ENCODE assay signal across 8 cellular contexts in the genomic region with DNA sequence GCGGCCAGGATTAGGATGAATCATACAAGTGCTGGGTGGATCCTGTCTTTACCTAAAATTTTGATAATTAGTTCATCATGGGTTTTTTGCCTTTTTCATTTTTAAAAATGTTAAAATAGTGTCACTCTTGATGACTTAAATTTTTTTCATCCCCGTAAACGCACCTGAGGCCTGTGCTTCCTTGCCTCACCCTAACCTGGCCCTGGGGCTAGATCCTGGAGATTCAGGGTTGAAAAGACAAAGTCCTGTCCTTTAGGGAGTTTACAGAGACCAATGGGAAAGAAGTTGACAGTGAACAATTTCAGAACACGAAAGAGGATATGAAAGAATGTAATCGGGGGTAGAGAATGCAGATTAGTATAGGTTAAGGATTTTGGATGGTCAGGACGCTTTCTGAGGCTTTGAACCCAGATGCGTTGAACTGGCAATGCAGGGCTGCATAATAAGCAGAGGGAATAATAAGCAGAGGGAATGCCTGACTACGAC. TPM values are rescaled to one million over a fixed set of nuclear protein-coding genes. Genes with fewer than 3 reads are reported as not detected.
DNase-seq lines count a peak whose midpoint lies in the region; ATAC-seq and TF ChIP-seq lines count a peak whose summit lies in the region.

No MANE protein-coding gene starts in this region.

- peak overlapping the region; percentile 94; the same call in 1 of the 2 replicates for H3K9ac ChIP-seq in iPS-20b (ENCODE audit: low read depth, low read length)

- H3K4me1 ChIP-seq in iPS-20b (ENCODE audit: insufficient read depth, low read length) (peaks cover 6% of the 10 kb centered on the region; the same call in 1 of the 2 replicates), tibial artery (peaks cover 10 to 21% (median 18%) of the 10 kb centered on the region in 4 donors)

- peaks cover 20% of the 10 kb centered on the region for H3K36me3 Mint-ChIP-seq in WTC11

- H3K36me3 ChIP-seq in iPS-20b (ENCODE audit: insufficient read depth, low read depth, low read length) (peaks cover 29% of the 10 kb centered on the region), tibial artery (no peaks in the 10 kb centered on the region)

- no peaks in the 10 kb centered on the region for H3K27me3 ChIP-seq in iPS-20b (ENCODE audit: insufficient read depth, low read length)
- no peaks in the 10 kb centered on the region for H3K27me3 ChIP-seq in tibial artery

- TF ChIP-seq CTCF in WTC11 (IDR thresholded peaks at IDR 0.05): no peak
- no peak for TF ChIP-seq CTCF in tibial artery (IDR thresholded peaks at IDR 0.05)

- H3K9me3 ChIP-seq in iPS-20b (ENCODE audit: insufficient read depth, low read depth, low read length) (no peaks in the 10 kb centered on the region), tibial artery (no peaks in the 10 kb centered on the region)

- CTCF ChIA-PET in WTC11 (lab: Charles Lee): interaction anchor here (1.5 kb wide), 1 partner anchor 124 kb away, joined by 4 read pairs; no protein-coding TSS in a partner anchor

- intact Hi-C loops in tibial artery (cut with DNase I; ENCODE audit: low total_unique reads): no loop called here

- POLR2A ChIA-PET in WTC11 (lab: Charles Lee): no interaction called here

- peak overlapping the region; percentile 87 for H3K4me3 ChIP-seq in iPS-20b (ENCODE audit: low read length)
- peak overlapping the region; percentile 61 to 87 for H3K4me3 ChIP-seq in tibial artery

- H3K4me1 Mint-ChIP-seq in WTC11: peaks cover 29% of the 10 kb centered on the region

- H3K27ac Mint-ChIP-seq in WTC11: peak overlapping the region; percentile 100

- H3K4me3 Mint-ChIP-seq in WTC11: peak overlapping the region; percentile 96

- no peak overlapping the region for H3K27ac ChIP-seq in iPS-20b (ENCODE audit: low read length)
- H3K27ac ChIP-seq in tibial artery: peak overlapping the region; percentile 86 to 89

- DNase-seq in DMS79 treated with DMSO at 0.1 percent for 48 hours (lab: John Stamatoyannopoulos, UW) (peak; percentile 32), WTC11 (ENCODE audit: low spot score) (no peak), tibial artery (no peak), DMS153 (lab: John Stamatoyannopoulos, UW) (no peak), mesenteric fat pad (ENCODE audit: low spot score) (no peak)

- H3K9me3 Mint-ChIP-seq in WTC11: no peaks in the 10 kb centered on the region

- H3K27me3 Mint-ChIP-seq in WTC11 (ENCODE audit: low read depth): no peaks in the 10 kb centered on the region

- peak; percentile 18 for ATAC-seq in GM19328 (IDR thresholded peaks at IDR 0.05; ENCODE audit: unreplicated experiment)
- peak; percentile 41 for ATAC-seq in HG03378 (IDR thresholded peaks at IDR 0.05; ENCODE audit: unreplicated experiment)
- no peak for ATAC-seq in WTC11

TF ChIP-seq in WTC11, 78 proteins besides CTCF, POLR2A, EP300 and RAD21 (continues in another document):
- no peak for TF ChIP-seq TEAD4 (CRISPR knock-in tag; IDR thresholded peaks at IDR 0.05)
- TF ChIP-seq ZBTB43 (CRISPR knock-in tag; IDR thresholded peaks at IDR 0.05): no peak
- TF ChIP-seq STAT6 (CRISPR knock-in tag; conservative IDR thresholded peaks at IDR 0.05; ENCODE audit: low read depth): no peak
- no peak for TF ChIP-seq KAT7 (CRISPR knock-in tag; IDR thresholded peaks at IDR 0.05; ENCODE audit: borderline replicate concordance)
- no peak for TF ChIP-seq FOXJ3 (CRISPR knock-in tag; IDR thresholded peaks at IDR 0.05; ENCODE audit: borderline replicate concordance)
- TF ChIP-seq PREB (CRISPR knock-in tag; IDR thresholded peaks at IDR 0.05; ENCODE audit: borderline replicate concordance): no peak
- no peak for TF ChIP-seq IRF2 (CRISPR knock-in tag; IDR thresholded peaks at IDR 0.05; ENCODE audit: borderline replicate concordance, low read depth)
- no peak for TF ChIP-seq HMGA2 (CRISPR knock-in tag; IDR thresholded peaks at IDR 0.05)
- no peak for TF ChIP-seq USF1 (CRISPR knock-in tag; IDR thresholded peaks at IDR 0.05)
- no peak for TF ChIP-seq SP1 (CRISPR knock-in tag; conservative IDR thresholded peaks at IDR 0.05)
- TF ChIP-seq, protein P1, sequence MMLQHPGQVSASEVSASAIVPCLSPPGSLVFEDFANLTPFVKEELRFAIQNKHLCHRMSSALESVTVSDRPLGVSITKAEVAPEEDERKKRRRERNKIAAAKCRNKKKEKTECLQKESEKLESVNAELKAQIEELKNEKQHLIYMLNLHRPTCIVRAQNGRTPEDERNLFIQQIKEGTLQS (CRISPR knock-in tag; conservative IDR thresholded peaks at IDR 0.05): no peak
- TF ChIP-seq ZNF138 (CRISPR knock-in tag; conservative IDR thresholded peaks at IDR 0.05): no peak
- TF ChIP-seq, protein P2, sequence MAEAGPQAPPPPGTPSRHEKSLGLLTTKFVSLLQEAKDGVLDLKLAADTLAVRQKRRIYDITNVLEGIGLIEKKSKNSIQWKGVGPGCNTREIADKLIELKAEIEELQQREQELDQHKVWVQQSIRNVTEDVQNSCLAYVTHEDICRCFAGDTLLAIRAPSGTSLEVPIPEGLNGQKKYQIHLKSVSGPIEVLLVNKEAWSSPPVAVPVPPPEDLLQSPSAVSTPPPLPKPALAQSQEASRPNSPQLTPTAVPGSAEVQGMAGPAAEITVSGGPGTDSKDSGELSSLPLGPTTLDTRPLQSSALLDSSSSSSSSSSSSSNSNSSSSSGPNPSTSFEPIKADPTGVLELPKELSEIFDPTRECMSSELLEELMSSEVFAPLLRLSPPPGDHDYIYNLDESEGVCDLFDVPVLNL (CRISPR knock-in tag; IDR thresholded peaks at IDR 0.05; ENCODE audit: borderline replicate concordance, low read depth): no peak
- no peak for TF ChIP-seq ZNF219 (CRISPR knock-in tag; IDR thresholded peaks at IDR 0.05; ENCODE audit: borderline replicate concordance)
- TF ChIP-seq OVOL2 (CRISPR knock-in tag; IDR thresholded peaks at IDR 0.05; ENCODE audit: borderline replicate concordance): no peak
- TF ChIP-seq ZNF121 (CRISPR knock-in tag; IDR thresholded peaks at IDR 0.05): no peak
- TF ChIP-seq, protein P3, sequence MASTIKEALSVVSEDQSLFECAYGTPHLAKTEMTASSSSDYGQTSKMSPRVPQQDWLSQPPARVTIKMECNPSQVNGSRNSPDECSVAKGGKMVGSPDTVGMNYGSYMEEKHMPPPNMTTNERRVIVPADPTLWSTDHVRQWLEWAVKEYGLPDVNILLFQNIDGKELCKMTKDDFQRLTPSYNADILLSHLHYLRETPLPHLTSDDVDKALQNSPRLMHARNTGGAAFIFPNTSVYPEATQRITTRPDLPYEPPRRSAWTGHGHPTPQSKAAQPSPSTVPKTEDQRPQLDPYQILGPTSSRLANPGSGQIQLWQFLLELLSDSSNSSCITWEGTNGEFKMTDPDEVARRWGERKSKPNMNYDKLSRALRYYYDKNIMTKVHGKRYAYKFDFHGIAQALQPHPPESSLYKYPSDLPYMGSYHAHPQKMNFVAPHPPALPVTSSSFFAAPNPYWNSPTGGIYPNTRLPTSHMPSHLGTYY (CRISPR knock-in tag; IDR thresholded peaks at IDR 0.05): no peak
- no peak for TF ChIP-seq ZNF671 (CRISPR knock-in tag; IDR thresholded peaks at IDR 0.05)

RNA-seq across cellular contexts. Expression of gene FBXO5, which starts 1.6 kb away (rescaled TPM):
- total RNA-seq in WTC11 (2021) (40.5 to 47.4 TPM (median 42.3 TPM) in 3 replicates), mesenteric fat pad (3.4 TPM)

RNA-seq across cellular contexts. Expression of gene MTRF1L, which starts 18.1 kb away (rescaled TPM):
- 15.3 to 16.6 TPM (median 15.8 TPM) in 3 replicates for total RNA-seq in WTC11 (2021)
- 28.6 TPM for total RNA-seq in mesenteric fat pad
